Comparison of ENCODE assay signal across 20 cellular contexts in the genomic region with DNA sequence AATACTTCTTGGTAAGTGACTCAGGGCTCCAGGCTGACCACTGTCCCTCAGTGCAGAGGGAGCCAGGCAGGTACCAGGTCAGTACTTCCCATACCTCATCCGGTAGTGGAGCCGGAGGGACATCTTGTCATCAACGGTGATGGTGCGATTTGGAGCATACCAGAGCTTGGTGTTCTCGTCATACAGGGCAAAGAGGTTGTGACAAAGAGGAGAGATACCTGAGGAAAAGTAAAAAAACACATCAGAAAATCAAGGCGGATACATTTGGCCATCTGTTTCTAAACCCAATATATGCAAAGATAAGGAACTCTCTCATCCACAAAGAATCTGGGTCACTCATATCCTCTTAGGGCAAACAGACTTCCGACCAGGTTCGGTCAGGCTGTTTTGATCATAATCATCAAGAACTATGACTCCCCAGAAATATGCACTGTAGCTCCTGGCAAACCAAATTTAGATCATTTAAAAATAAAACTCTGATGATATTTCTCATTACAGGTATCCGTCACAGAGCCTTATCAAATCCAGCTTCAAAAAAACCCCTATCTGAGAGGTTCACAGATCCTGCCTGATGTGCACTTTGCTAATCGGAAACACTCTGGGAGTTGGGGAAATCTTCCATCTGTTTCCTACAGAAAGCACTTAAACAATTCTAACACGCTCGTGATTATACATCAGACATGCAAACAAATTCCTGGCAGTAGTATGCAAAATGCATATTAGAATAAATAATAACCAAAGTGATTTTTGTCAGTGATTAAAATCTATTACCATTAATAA.
DNase-seq lines count a peak whose midpoint lies in the region; ATAC-seq, FAIRE-seq and TF ChIP-seq lines count a peak whose summit lies in the region.
"Had no signal": no experiment of that assay in that cellular context is flagged by ENCODE, and none has a peak within 500 bp of the region (broad histone marks: within the 10 kb centered on the region; RNA-seq: fewer than 3 reads in every experiment).

No MANE protein-coding gene starts in this region.

- 99% methylated on average over 12 of the region's 12 CpGs for WGBS in mammary epithelial cell (ENCODE audit: low coverage, missing lambda C conversion rate)

- TF ChIP-seq CTCF in endothelial cell of umbilical vein (IDR thresholded peaks at IDR 0.05; ENCODE audit: extremely low read depth in 1 of 2, insufficient read depth in 1 of 2, low read depth in 1 of 2, low read length in 2 of 2): no peak
- TF ChIP-seq CTCF in mammary epithelial cell (conservative IDR thresholded peaks at IDR 0.05 in 1 of 2, IDR thresholded peaks at IDR 0.05 in 1 of 2; ENCODE audit: extremely low read depth in 1 of 2, insufficient read depth in 1 of 2, low read depth in 1 of 2, low read length in 2 of 2): no peak

- H3K27ac ChIP-seq in endothelial cell of umbilical vein (ENCODE audit: insufficient read depth, low read depth, low read length) (peak overlapping the region; percentile 98), mammary epithelial cell (ENCODE audit: insufficient read depth, low read depth, low read length) (no peak overlapping the region)
- H3K27ac ChIP-seq: coronary artery, gastroesophageal sphincter, prostate gland, RWPE1, stomach had no signal

- no peaks in the 10 kb centered on the region for H3K9me1 ChIP-seq in endothelial cell of umbilical vein (replicated peaks; ENCODE audit: control insufficient read depth, extremely low read depth, insufficient read depth, low read length)

- DNase-seq in ELR (ENCODE audit: low read depth): peak; percentile 90
- peak; percentile 84 for DNase-seq in endothelial cell of umbilical vein (ENCODE audit: low read depth, low spot score)
- peak; percentile 83 for DNase-seq in pulmonary artery endothelial cell (ENCODE audit: low read depth, low spot score)
- no peak for DNase-seq in AG20443 (ENCODE audit: low spot score)
- no peak for DNase-seq in effector CD4-positive, alpha-beta T cell
- no peak for DNase-seq in mammary epithelial cell
- DNase-seq: activated CD4-positive, alpha-beta T cell treated with anti-CD3 and anti-CD28 coated beads for 36 hours; activated naive CD8-positive, alpha-beta T cell treated with anti-CD3 and anti-CD28 coated beads, Interleukin-2, amount 10 ng/mL, durations not matched to agents 7 days and 5 days; AML-193; Calu3; NCI-H526 treated with DMSO at 0.1 percent for 48 hours; stomach had no signal

- no peak overlapping the region for H2AFZ ChIP-seq in endothelial cell of umbilical vein (ENCODE audit: low read depth, low read length)
- no peak overlapping the region for H2AFZ ChIP-seq in mammary epithelial cell (ENCODE audit: low read depth, low read length)

- H3K79me2 ChIP-seq in endothelial cell of umbilical vein (ENCODE audit: control insufficient read depth, insufficient read depth, low read length): peaks cover 29% of the 10 kb centered on the region
- no peaks in the 10 kb centered on the region for H3K79me2 ChIP-seq in mammary epithelial cell (ENCODE audit: insufficient read depth, low read length)

- POLR2A ChIA-PET in endothelial cell of umbilical vein (lab: Charles Lee): interaction anchor here (1.5 kb wide), 1 partner anchor 19 kb away, joined by 5 read pairs; no protein-coding TSS in a partner anchor

- H3K36me3 ChIP-seq in endothelial cell of umbilical vein (ENCODE audit: control insufficient read depth in 2 of 2, extremely low read depth in 1 of 2, insufficient read depth in 2 of 2, low read length in 2 of 2) (peaks cover 7 to 20% of the 10 kb centered on the region in 2 experiments), mammary epithelial cell (ENCODE audit: insufficient read depth, low read length) (no peaks in the 10 kb centered on the region)

- peak overlapping the region; percentile 78 for H3K4me2 ChIP-seq in endothelial cell of umbilical vein (ENCODE audit: insufficient read depth, low read length)
- no peak overlapping the region for H3K4me2 ChIP-seq in mammary epithelial cell (ENCODE audit: insufficient read depth, low read depth, low read length)

- peak; percentile 62 for TF ChIP-seq POLR2A in endothelial cell of umbilical vein (IDR thresholded peaks at IDR 0.05; ENCODE audit: low read depth, low read length)

- no peaks in the 10 kb centered on the region for H3K27me3 ChIP-seq in endothelial cell of umbilical vein (ENCODE audit: control insufficient read depth in 2 of 2, insufficient read depth in 2 of 2, low read length in 2 of 2)
- no peaks in the 10 kb centered on the region for H3K27me3 ChIP-seq in mammary epithelial cell (ENCODE audit: insufficient read depth, low read length)
- H3K27me3 ChIP-seq: gastroesophageal sphincter, stomach had no signal

- peaks cover 60% of the 10 kb centered on the region for H3K4me1 ChIP-seq in endothelial cell of umbilical vein (ENCODE audit: control insufficient read depth, extremely low read depth, insufficient read depth, low read length)
- peaks cover 5% of the 10 kb centered on the region for H3K4me1 ChIP-seq in mammary epithelial cell (ENCODE audit: insufficient read depth, low read length)
- H3K4me1 ChIP-seq: gastroesophageal sphincter, prostate gland had no signal

- peak; percentile 60 for ATAC-seq in SK-N-SH treated with all-trans-retinoic acid at 6 μM for 48 hours
- ATAC-seq: activated CD4-positive, alpha-beta T cell treated with anti-CD3 and anti-CD28 coated beads for 36 hours; gastroesophageal sphincter; HepG2 had no signal

- in situ Hi-C loops in mammary epithelial cell (cut with MboI; ENCODE audit: low sequenced_read_pairs in 2 of 2): no loop called here

- H3K9ac ChIP-seq in endothelial cell of umbilical vein (replicated peaks; ENCODE audit: extremely low read depth, insufficient read depth, low read length) (peak overlapping the region; percentile 83), mammary epithelial cell (ENCODE audit: insufficient read depth, low read length) (no peak overlapping the region)

- H4K20me1 ChIP-seq in endothelial cell of umbilical vein (replicated peaks; ENCODE audit: control insufficient read depth, extremely low read depth, insufficient read depth, low read length) (no peaks in the 10 kb centered on the region), mammary epithelial cell (ENCODE audit: insufficient read depth, low read length) (no peaks in the 10 kb centered on the region)

- dilution Hi-C loops in endothelial cell of umbilical vein (cut with MboI; ENCODE audit: extremely low pct_ligation_motif_present, low sequenced_read_pairs): no loop called here
- dilution Hi-C loops in mammary epithelial cell (cut with HindIII; ENCODE audit: low sequenced_read_pairs): no loop called here

- FAIRE-seq in endothelial cell of umbilical vein (lab: Jason Lieb, UNC): peak; percentile 74
- FAIRE-seq: GM18507, HepG2 had no signal

- intact Hi-C loops in endothelial cell of umbilical vein (cut with micrococcal nuclease): loop anchor here (1.0 to 5.0 kb wide), 9 partner anchors 8 to 543 kb away; partner anchors contain the start of genes JAK1, LEPR and LEPROT
- intact Hi-C loops in mammary epithelial cell (cut with micrococcal nuclease): no loop called here

- CTCF ChIA-PET in endothelial cell of umbilical vein (lab: Charles Lee) (interaction anchor here (0.8 to 1.8 kb wide), 12 partner anchors 10 to 142 kb away, joined by 3 to 7 read pairs (median 3); no protein-coding TSS in a partner anchor), mammary epithelial cell (lab: Charles Lee; ENCODE audit: low non-redundant PET) (interaction anchor here (0.7 kb wide), 1 partner anchor 41 kb away, joined by 5 read pairs; no protein-coding TSS in a partner anchor)

- H3K4me3 ChIP-seq in endothelial cell of umbilical vein (replicated peaks in 1 of 3; ENCODE audit: insufficient read depth in 1 of 3, low read depth in 1 of 3, low read length in 3 of 3) (peak overlapping the region in 1 of 3 experiments; percentile 30), mammary epithelial cell (replicated peaks in 1 of 3; ENCODE audit: insufficient read depth in 1 of 3, low read depth in 2 of 3, low read length in 3 of 3) (no peak overlapping the region)
- H3K4me3 ChIP-seq: coronary artery, gastroesophageal sphincter, prostate gland, skin epidermis, stomach had no signal

- no peaks in the 10 kb centered on the region for H3K9me3 ChIP-seq in endothelial cell of umbilical vein (replicated peaks; ENCODE audit: control insufficient read depth, insufficient read depth, low read length)
- no peaks in the 10 kb centered on the region for H3K9me3 ChIP-seq in mammary epithelial cell (replicated peaks; ENCODE audit: insufficient read depth, low read length)
- H3K9me3 ChIP-seq: gastroesophageal sphincter, prostate gland, stomach had no signal

- no TSS peak for BruUV-seq in endothelial cell of umbilical vein (replicated peaks; lab: Mats Ljungman, UMichigan)
- no TSS peak for BruUV-seq in mammary epithelial cell (replicated peaks; lab: Mats Ljungman, UMichigan)

TF ChIP-seq in SK-N-SH treated with all-trans-retinoic acid at 6 μM for 48 hours, 23 proteins besides CTCF, POLR2A, EP300 and RAD21 (continues in another document):
- no peak for TF ChIP-seq ISL1 (CRISPR knock-in tag; IDR thresholded peaks at IDR 0.05)
- TF ChIP-seq TOX (CRISPR knock-in tag; IDR thresholded peaks at IDR 0.05; ENCODE audit: borderline replicate concordance): no peak
- TF ChIP-seq ZFP3 (CRISPR knock-in tag; IDR thresholded peaks at IDR 0.05): no peak
- no peak for TF ChIP-seq GLIS3 (CRISPR knock-in tag; IDR thresholded peaks at IDR 0.05)
- TF ChIP-seq CSDC2 (CRISPR knock-in tag; IDR thresholded peaks at IDR 0.05): no peak
- peak; percentile 77 for TF ChIP-seq TCF4 (CRISPR knock-in tag; IDR thresholded peaks at IDR 0.05; ENCODE audit: borderline replicate concordance)
- TF ChIP-seq ZFP30 (CRISPR knock-in tag; IDR thresholded peaks at IDR 0.05): no peak

TF ChIP-seq in endothelial cell of umbilical vein, 7 proteins besides CTCF, POLR2A, EP300 and RAD21:
- TF ChIP-seq GATA2 (IDR thresholded peaks at IDR 0.05; ENCODE audit: insufficient read depth, insufficient read length, low read depth, low read length) (peak; percentile 95), JUN (IDR thresholded peaks at IDR 0.05; ENCODE audit: borderline replicate concordance, insufficient read depth, insufficient read length, low read depth) (peak; percentile 95), EZH2 (IDR thresholded peaks at IDR 0.05; ENCODE audit: borderline replicate concordance, low read depth, low read length, severe bottlenecking) (no peak), FOS (IDR thresholded peaks at IDR 0.05; ENCODE audit: borderline replicate concordance, insufficient read depth, low read length) (peak; percentile 76), POLR2AphosphoS5 (IDR thresholded peaks at IDR 0.05; ENCODE audit: insufficient read depth, low read depth, low read length) (peak; percentile 92)

Comparison
In these comparisons a context has a peak if more than half of its experiments do, and no peak if none do; other contexts are left out.
1. DNase-seq: peak in ELR (single experiment), endothelial cell of umbilical vein (single experiment) and pulmonary artery endothelial cell (single experiment); none in AG20443 (single experiment), effector CD4-positive, alpha-beta T cell (single experiment) and mammary epithelial cell (single experiment).